In the genomic region with DNA sequence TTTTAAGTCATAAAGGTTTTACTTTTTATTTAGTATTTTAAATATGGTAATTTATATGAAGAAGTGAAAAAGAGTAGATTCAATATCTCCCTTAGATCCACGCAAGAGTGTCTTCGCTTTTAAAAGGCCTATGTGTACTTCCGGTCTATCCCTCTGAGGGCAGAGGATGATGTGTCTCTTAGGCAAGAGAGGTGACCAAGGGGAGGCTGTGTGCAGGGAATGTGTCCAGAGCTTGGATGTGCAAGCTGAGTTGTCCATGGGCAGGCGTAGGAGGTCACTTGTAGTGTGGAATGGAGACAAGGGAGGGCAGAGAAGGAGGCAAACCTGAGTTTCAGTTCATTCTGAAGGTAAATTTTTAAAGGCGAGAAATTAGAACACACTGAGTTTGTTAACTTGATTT, we compare ENCODE assay signal across 20 cellular contexts.
"Had no signal": no experiment of that assay in that cellular context is flagged by ENCODE, and none has a peak within 500 bp of the region (broad histone marks: within the 10 kb centered on the region; RNA-seq: fewer than 3 reads in every experiment).

No MANE protein-coding gene starts in this region.

- H3K27ac ChIP-seq: foreskin keratinocyte, left ventricle myocardium inferior, neutrophil, right atrium auricular region, sigmoid colon, skin epidermis, testis, tibial nerve, upper lobe of right lung, vagina had no signal

- H3K36me3 ChIP-seq: esophagus squamous epithelium, left ventricle myocardium inferior, neutrophil, right atrium auricular region, sigmoid colon, tibial nerve, upper lobe of right lung, vagina had no signal

- H3K4me3 ChIP-seq: esophagus squamous epithelium, left ventricle myocardium inferior, lung, right atrium auricular region, sigmoid colon, skin epidermis, testis, tibial nerve, upper lobe of right lung, vagina had no signal

- ATAC-seq: naive thymus-derived CD8-positive, alpha-beta T cell; stimulated activated naive B cell treated with anti-CD40 and anti-IgM and Interleukin-4, amounts not matched to agents 10 μg/mL and 1 μg/mL and 100 μg/mL, for 72 hours; upper lobe of right lung had no signal

- H3K27me3 ChIP-seq: esophagus squamous epithelium, foreskin keratinocyte, neutrophil, right atrium auricular region, sigmoid colon, testis, tibial nerve, upper lobe of right lung, vagina had no signal

- H3K9me3 ChIP-seq: esophagus squamous epithelium, left ventricle myocardium inferior, neutrophil, right atrium auricular region, sigmoid colon, testis, tibial nerve, upper lobe of right lung, vagina had no signal

- H3K4me1 ChIP-seq: left ventricle myocardium inferior, right atrium auricular region, tibial nerve, upper lobe of right lung, vagina had no signal

- DNase-seq: effector memory CD4-positive, alpha-beta T cell; esophagus squamous epithelium; immature natural killer cell; left ventricle myocardium inferior; naive thymus-derived CD8-positive, alpha-beta T cell; sigmoid colon; stimulated activated CD4-positive, alpha-beta T cell treated with anti-CD3 and anti-CD28 coated beads, Interleukin-2, amount 100 ng/mL, for 24 hours; stimulated activated CD4-positive, alpha-beta T cell treated with anti-CD3 and anti-CD28 coated beads, Interleukin-4, amount 100 ng/mL, for 4 hours; stimulated activated naive B cell treated with anti-CD40 and anti-IgM and Interleukin-4, amounts not matched to agents 10 μg/mL and 1 μg/mL and 100 μg/mL, for 72 hours; stimulated activated naive CD8-positive, alpha-beta T cell treated with anti-CD3 and anti-CD28 coated beads, Interleukin-15, amount 100 ng/mL, for 72 hours; testis; upper lobe of right lung had no signal

- FAIRE-seq: endometrium had no signal
